18 cellular contexts compared by ENCODE assay signal in genomic region chr16:89156740-89157645, GRCh38. TPM values are rescaled to one million over a fixed set of nuclear protein-coding genes. Genes with fewer than 3 reads are reported as not detected.
"Had no signal": no experiment of that assay in that cellular context is flagged by ENCODE, and none has a peak within 500 bp of the region (broad histone marks: within the 10 kb centered on the region; RNA-seq: fewer than 3 reads in every experiment).

No MANE protein-coding gene starts in this region.

- H3K27ac ChIP-seq: heart left ventricle, VCaP had no signal

- DNase-seq: activated CD4-positive, alpha-beta T cell treated with anti-CD3 and anti-CD28 coated beads for 1 hour; activated CD4-positive, alpha-beta T cell treated with anti-CD3 and anti-CD28 coated beads, Interleukin-2, amount 50 U/mL, for 48 hours; activated gamma-delta T cell; gastrocnemius medialis; heart left ventricle; kidney glomerular epithelial cell; stimulated activated CD4-positive, alpha-beta T cell treated with anti-CD3 and anti-CD28 coated beads, Interleukin-4, amount 100 ng/mL, for 1 hour; T-helper 2 cell had no signal

- H3K4me3 ChIP-seq: cardiac muscle cell, gastrocnemius medialis, heart left ventricle, smooth muscle cell, thoracic aorta, upper lobe of left lung had no signal

- H3K27me3 ChIP-seq: cardiac muscle cell, gastrocnemius medialis, upper lobe of left lung had no signal

- H3K4me2 ChIP-seq: smooth muscle cell had no signal

- H3K9me3 ChIP-seq: gastrocnemius medialis, heart left ventricle, thoracic aorta, upper lobe of left lung had no signal

RNA-seq across cellular contexts. Expression of gene CDH15, which starts 14.6 kb away (rescaled TPM):
- total RNA-seq: left ventricle myocardium superior, mononuclear cell, omental fat pad had no signal
- polyA plus RNA-seq: esophagus, neural cell had no signal

RNA-seq across cellular contexts. Expression of gene SLC22A31, which starts 43.3 kb away (rescaled TPM):
- total RNA-seq: gastrocnemius medialis, heart left ventricle, left ventricle myocardium superior, mononuclear cell, omental fat pad, smooth muscle cell had no signal
- polyA plus RNA-seq: neural cell had no signal
